ENCODE assay signal across 10 cellular contexts in the genomic region with DNA sequence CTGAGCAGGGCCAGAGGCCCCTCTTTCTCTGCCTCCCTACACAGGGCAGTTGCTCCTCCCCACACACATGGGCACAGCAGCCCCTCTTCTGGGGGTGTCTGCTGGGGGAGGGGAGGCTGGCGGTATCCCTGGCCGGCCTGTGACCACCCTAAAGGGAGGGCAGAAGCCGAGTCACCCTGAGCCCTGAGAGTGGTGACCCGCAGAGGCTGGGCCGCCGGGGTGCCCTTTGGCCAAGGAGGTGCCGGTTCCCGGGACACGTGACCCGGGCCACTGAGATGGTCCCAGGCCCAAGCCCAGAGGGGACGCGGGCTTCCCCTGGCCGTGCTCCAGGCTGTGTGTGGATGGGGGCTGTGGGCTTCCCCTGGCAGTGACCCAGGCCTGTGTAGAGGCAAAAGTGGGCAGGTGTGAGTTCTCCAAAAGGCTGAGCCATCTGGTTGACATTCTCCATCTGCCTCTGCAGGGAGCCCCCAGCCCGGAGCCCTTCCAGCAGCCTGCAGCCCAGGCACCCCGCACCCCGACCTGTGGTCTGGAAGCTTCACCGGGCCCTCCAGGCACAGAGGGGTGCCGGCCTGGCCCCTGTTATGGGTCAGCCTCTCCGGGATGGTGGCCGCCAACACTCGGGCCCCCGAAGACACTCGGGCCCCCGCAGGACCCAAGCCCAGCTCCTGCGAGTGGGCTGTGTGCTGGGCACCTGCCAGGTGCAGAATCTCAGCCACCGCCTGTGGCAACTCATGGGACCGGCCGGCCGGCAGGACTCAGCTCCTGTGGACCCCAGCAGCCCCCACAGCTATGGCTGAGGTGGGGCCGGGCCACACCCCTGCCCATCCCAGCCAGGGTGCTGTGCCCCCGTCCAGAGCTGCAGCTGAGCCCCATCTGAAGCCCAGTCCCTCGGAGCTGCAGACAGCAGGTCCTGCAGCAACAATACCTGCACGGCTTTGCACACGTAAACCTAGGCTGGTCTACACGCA. TPM values are rescaled to one million over a fixed set of nuclear protein-coding genes. Genes with fewer than 3 reads are reported as not detected.
DNase-seq lines count a peak whose midpoint lies in the region; ATAC-seq, FAIRE-seq and TF ChIP-seq lines count a peak whose summit lies in the region.
"Had no signal": no experiment of that assay in that cellular context is flagged by ENCODE, and none has a peak within 500 bp of the region (broad histone marks: within the 10 kb centered on the region; RNA-seq: fewer than 3 reads in every experiment).

No MANE protein-coding gene starts in this region.

- H3K36me3 ChIP-seq in A673 (ENCODE audit: insufficient read depth, low read length, poor library complexity, severe bottlenecking) (no peaks in the 10 kb centered on the region), HUES48 (ENCODE audit: control insufficient read depth, insufficient read depth, low read length) (no peaks in the 10 kb centered on the region), K562 (ENCODE audit: control insufficient read depth, insufficient read depth, low read length) (no peaks in the 10 kb centered on the region), lung (ENCODE audit: control insufficient read depth in 2 of 2, insufficient read depth in 2 of 2, low read length in 2 of 2) (no peaks in the 10 kb centered on the region)

- H3K4me1 ChIP-seq in A673 (ENCODE audit: insufficient read depth, low read length, poor library complexity, severe bottlenecking) (peaks cover 7% of the 10 kb centered on the region), HUES48 (ENCODE audit: control insufficient read depth, insufficient read depth, low read length) (no peaks in the 10 kb centered on the region), K562 (replicated peaks in 1 of 2; ENCODE audit: control insufficient read depth in 2 of 2, insufficient read depth in 2 of 2, low read length in 2 of 2) (peaks cover 4 to 65% of the 10 kb centered on the region in 2 experiments; a peak in 3 of 5 replicates), lung (ENCODE audit: control insufficient read depth in 2 of 2, insufficient read depth in 2 of 2, low read length in 2 of 2) (peaks cover 0 to 5% of the 10 kb centered on the region in 2 donors)

- H3K4me2 ChIP-seq in K562 (ENCODE audit: insufficient read depth, low read length): peak overlapping the region; percentile 74

- TF ChIP-seq EP300 in K562 (IDR thresholded peaks at IDR 0.05; ENCODE audit: low read length): no peak

- no peak; the same call in 2 of the 3 replicates for ATAC-seq in K562
- ATAC-seq in lung (ENCODE audit: insufficient read depth, low FRiP score): no peak
- no peak for ATAC-seq in HG03025 (IDR thresholded peaks at IDR 0.05; ENCODE audit: low FRiP score, unreplicated experiment)

- CTCF ChIA-PET in A673 (lab: Charles Lee): no interaction called here
- CTCF ChIA-PET in K562 (lab: Yijun Ruan, JAX; ENCODE audit: low intra/inter-chr PET ratio): no interaction called here

- H3K27ac ChIP-seq in A673 (ENCODE audit: low read depth, low read length, poor library complexity, severe bottlenecking): peak overlapping the region; percentile 77
- no peak overlapping the region for H3K27ac ChIP-seq in HUES48 (ENCODE audit: low read depth, low read length)
- no peak overlapping the region for H3K27ac ChIP-seq in K562 (ENCODE audit: extremely low read depth, low read depth, low read length)
- no peak overlapping the region for H3K27ac ChIP-seq in lung (ENCODE audit: low read depth in 1 of 2, low read length in 1 of 2)

- no peak for TF ChIP-seq POLR2A in K562 (conservative IDR thresholded peaks at IDR 0.05)

- H3K9me3 ChIP-seq in A673 (ENCODE audit: low read depth, low read length, poor library complexity, severe bottlenecking) (no peaks in the 10 kb centered on the region), HUES48 (ENCODE audit: control insufficient read depth, insufficient read depth, low read length) (no peaks in the 10 kb centered on the region), K562 (replicated peaks; ENCODE audit: control insufficient read depth, insufficient read depth, low read depth, low read length) (no peaks in the 10 kb centered on the region), lung (ENCODE audit: control insufficient read depth in 2 of 2, insufficient read depth in 1 of 2, low read length in 1 of 2) (no peaks in the 10 kb centered on the region)

- no peaks in the 10 kb centered on the region for H3K79me2 ChIP-seq in K562 (ENCODE audit: control insufficient read depth, insufficient read depth, low read length)

- 85% methylated on average over 10 of the region's 35 CpGs for WGBS in K562 (ENCODE audit: insufficient coverage, low coverage, missing lambda C conversion rate)
- WGBS in lung, 2 donors: 70 to 73% methylated on average over 34 to 35 of the region's 35 CpGs

- in situ Hi-C loops in K562 (cut with MboI): no loop called here

- H3K4me3 ChIP-seq in A673 (ENCODE audit: low read depth, low read length, poor library complexity, severe bottlenecking) (peak overlapping the region; percentile 82), HUES48 (ENCODE audit: low read depth, low read length) (peak overlapping the region; percentile 77), K562 (peak overlapping the region; percentile 55), lung (peak overlapping the region; percentile 29)

- POLR2A ChIA-PET in A673 (lab: Charles Lee; ENCODE audit: low non-redundant PET): no interaction called here
- POLR2A ChIA-PET in K562 (lab: Yijun Ruan, JAX): interaction anchor here (0.7 to 1.2 kb wide), 2 partner anchors 8 to 82 kb away, joined by 3 to 5 read pairs; no protein-coding TSS in a partner anchor

- no peaks in the 10 kb centered on the region for H4K20me1 ChIP-seq in K562 (replicated peaks; ENCODE audit: control insufficient read depth, insufficient read depth, low read length)

- DNase-seq in A673 (ENCODE audit: low spot score) (no peak), K562 (ENCODE audit: extremely low read depth in 1 of 4, low spot score in 3 of 4) (no peak), lung (ENCODE audit: low spot score) (no peak), cerebellar cortex (ENCODE audit: low spot score) (no peak), NCI-H446 treated with DMSO at 0.1 percent for 48 hours (lab: John Stamatoyannopoulos, UW) (no peak)
- DNase-seq in stimulated activated CD4-positive, alpha-beta T cell treated with anti-CD3 and anti-CD28 coated beads, Interleukin-12 subunit alpha, Interleukin-12 subunit beta, amount 100 ng/mL, for 4 hours: no peak

- TF ChIP-seq RAD21 in K562 (CRISPR knock-in tag; conservative IDR thresholded peaks at IDR 0.05 in 1 of 2, IDR thresholded peaks at IDR 0.05 in 1 of 2): no peak

- H2AFZ ChIP-seq in K562 (ENCODE audit: low read depth, low read length): no peak overlapping the region

- no peaks in the 10 kb centered on the region for H3K9me1 ChIP-seq in K562 (ENCODE audit: control insufficient read depth, insufficient read depth, low read length)

- intact Hi-C loops in A673 (cut with micrococcal nuclease; ENCODE audit: unreplicated experiment) (no loop called here), K562 (cut with micrococcal nuclease) (no loop called here)

- H3K27me3 ChIP-seq in A673 (replicated peaks; ENCODE audit: insufficient read depth, low read depth, low read length, poor library complexity) (peaks cover 10% of the 10 kb centered on the region), HUES48 (ENCODE audit: control insufficient read depth, insufficient read depth, low read length) (peaks cover 18% of the 10 kb centered on the region), K562 (ENCODE audit: control insufficient read depth in 2 of 2, insufficient read depth in 2 of 2, low read length in 2 of 2) (no peaks in the 10 kb centered on the region), lung (ENCODE audit: control insufficient read depth, insufficient read depth) (no peaks in the 10 kb centered on the region)

- TF ChIP-seq CTCF in A673 (conservative IDR thresholded peaks at IDR 0.05; ENCODE audit: low read depth, low read length) (no peak), K562 (IDR thresholded peaks at IDR 0.05 in 2 of 3, conservative IDR thresholded peaks at IDR 0.05 in 1 of 3; ENCODE audit: insufficient read depth in 2 of 3, low read depth in 1 of 3, low read length in 3 of 3) (no peak), lung (IDR thresholded peaks at IDR 0.05; ENCODE audit: control extremely low read depth, extremely low read depth) (no peak)

- FAIRE-seq in K562 (lab: Jason Lieb, UNC): no peak
- FAIRE-seq: islet of Langerhans had no signal

- H3K9ac ChIP-seq in HUES48 (ENCODE audit: low read depth, low read length): peak overlapping the region; percentile 73
- H3K9ac ChIP-seq in K562 (ENCODE audit: insufficient read depth in 1 of 2, low read depth in 2 of 2, low read length in 2 of 2): peak overlapping the region; percentile 70 to 80; a peak in 3 of 4 replicates

- no TSS peak for BruUV-seq in A673 (replicated peaks; lab: Mats Ljungman, UMichigan)
- BruUV-seq in K562 (replicated peaks; lab: Mats Ljungman, UMichigan): no TSS peak

RNA-seq across cellular contexts. Expression of a gene that starts 1.0 kb away (rescaled TPM):
- total RNA-seq in A673 (2021) (5.4 and 9.8 TPM in 2 replicates), K562 (2014; rRNA removed) (1.5 and 1.8 TPM in 2 replicates), K562 (2014; rRNA removed; fragmentation: Illumina TruSeq; extraction: Trizol) (0.33 and 0.41 TPM in 2 replicates), K562 (2015; rRNA removed; fragmentation: Illumina TruSeq; extraction: Trizol) (0.08 and 0.11 TPM in 2 replicates), K562 (2021) (3.4 and 5.1 TPM in 2 replicates), lung (1 to 10 TPM in 1 of 2 donors, under 1 TPM in 1; 0.74 to 5.7 TPM)
- total RNA-seq in K562 (2011; cell fraction: chromatin; rRNA removed; ENCODE audit: low replicate concordance): 2.7 and 6.7 TPM in 2 replicates
- total RNA-seq in K562 (2011; cell fraction: nucleolus; rRNA removed): 7.2 and 7.8 TPM in 2 replicates
- 3.7 and 4.7 TPM in 2 replicates for total RNA-seq in K562 (2011; cell fraction: nucleoplasm; rRNA removed)
- polyA plus RNA-seq in K562 (2011; rRNA removed) (0.38 and 1.1 TPM in 2 replicates), K562 (2014; fragmentation: Illumina TruSeq; extraction: Trizol) (1.7 and 2.9 TPM in 2 replicates), K562 (2014; fragmentation: Nextera tagmentation; extraction: Ambion mirVana) (under 1 TPM; 0.22 to 0.31 TPM), K562 (2014; rRNA removed) (1.3 and 2.2 TPM in 2 replicates), lung (1 to 10 TPM; 2.2 to 3.1 TPM)
- polyA plus RNA-seq in K562 (2011; cell fraction: cytosol; rRNA removed): 0.69 and 0.74 TPM in 2 replicates
- polyA plus RNA-seq in K562 (2011; cell fraction: nucleus; rRNA removed): 1.0 and 1.2 TPM in 2 replicates
- 1.1 and 19.5 TPM in 2 replicates for polyA plus RNA-seq in K562 (2012)
- polyA minus RNA-seq in K562 (2011; rRNA and poly(A)+ RNA removed): 0.39 and 0.60 TPM in 2 replicates
- 0.48 and 1.1 TPM in 2 replicates for polyA minus RNA-seq in K562 (2011; cell fraction: cytosol; rRNA and poly(A)+ RNA removed)
- polyA minus RNA-seq in K562 (2011; cell fraction: nucleus; rRNA and poly(A)+ RNA removed): 1.5 and 2.6 TPM in 2 replicates
- total RNA-seq: subcutaneous adipose tissue had no signal

RNA-seq across cellular contexts. Expression of a gene that starts 4.3 kb away (rescaled TPM):
- 0.32 and 0.46 TPM in 2 replicates for total RNA-seq in A673 (2021)
- 0.46 TPM in 1 of 2 replicates, not detected in the other for total RNA-seq in K562 (2011; cell fraction: chromatin; rRNA removed; ENCODE audit: low replicate concordance)
- total RNA-seq in K562 (2011; cell fraction: nucleolus; rRNA removed): 0.39 TPM in 1 of 2 replicates, not detected in the other
- total RNA-seq in K562 (2011; cell fraction: nucleoplasm; rRNA removed): 0.59 TPM in 1 of 2 replicates, not detected in the other
- not detected in 2 replicates for total RNA-seq in K562 (2014; rRNA removed)
- total RNA-seq in K562 (2014; rRNA removed; fragmentation: Illumina TruSeq; extraction: Trizol): not detected in 2 replicates
- not detected in 2 replicates for total RNA-seq in K562 (2015; rRNA removed; fragmentation: Illumina TruSeq; extraction: Trizol)
- total RNA-seq in K562 (2021): not detected in 2 replicates
- polyA plus RNA-seq in K562 (2011; rRNA removed): 0.08 TPM in 2 replicates
- polyA plus RNA-seq in K562 (2011; cell fraction: cytosol; rRNA removed): 0.10 TPM in 1 of 2 replicates, not detected in the other
- polyA plus RNA-seq in K562 (2011; cell fraction: nucleus; rRNA removed): 0.35 and 0.81 TPM in 2 replicates
- 0.04 and 0.80 TPM in 2 replicates for polyA plus RNA-seq in K562 (2012)
- polyA plus RNA-seq in K562 (2014; fragmentation: Illumina TruSeq; extraction: Trizol): not detected in 2 replicates
- polyA plus RNA-seq in K562 (2014; fragmentation: Nextera tagmentation; extraction: Ambion mirVana): not detected
- not detected in 2 replicates for polyA plus RNA-seq in K562 (2014; rRNA removed)
- polyA minus RNA-seq in K562 (2011; rRNA and poly(A)+ RNA removed): not detected in 2 replicates
- not detected in 2 replicates for polyA minus RNA-seq in K562 (2011; cell fraction: cytosol; rRNA and poly(A)+ RNA removed)
- not detected in 2 replicates for polyA minus RNA-seq in K562 (2011; cell fraction: nucleus; rRNA and poly(A)+ RNA removed)
- total RNA-seq in lung: not detected
- under 1 TPM in 1 of 2 donors, not detected in 1; 0.08 TPM for polyA plus RNA-seq in lung
- total RNA-seq: subcutaneous adipose tissue had no signal

RNA-seq across cellular contexts. Expression of a gene that starts 7.6 kb away (rescaled TPM):
- total RNA-seq in A673 (2021) (97.2 and 107 TPM in 2 replicates), K562 (2014; rRNA removed) (26.9 and 36.8 TPM in 2 replicates), K562 (2014; rRNA removed; fragmentation: Illumina TruSeq; extraction: Trizol) (2.9 and 5.3 TPM in 2 replicates), K562 (2015; rRNA removed; fragmentation: Illumina TruSeq; extraction: Trizol) (14.9 and 16.1 TPM in 2 replicates), K562 (2021) (47.3 and 50.4 TPM in 2 replicates), lung (10 to 100 TPM; 30.1 to 76.9 TPM)
- total RNA-seq in K562 (2011; cell fraction: chromatin; rRNA removed; ENCODE audit: low replicate concordance): 101 and 307 TPM in 2 replicates
- total RNA-seq in K562 (2011; cell fraction: nucleolus; rRNA removed): 152 and 193 TPM in 2 replicates
- 127 and 140 TPM in 2 replicates for total RNA-seq in K562 (2011; cell fraction: nucleoplasm; rRNA removed)
- polyA plus RNA-seq in K562 (2011; rRNA removed) (11.4 and 16.7 TPM in 2 replicates), K562 (2014; fragmentation: Illumina TruSeq; extraction: Trizol) (6.7 and 15.5 TPM in 2 replicates), K562 (2014; fragmentation: Nextera tagmentation; extraction: Ambion mirVana) (under 1 TPM; 0.44 to 0.55 TPM), K562 (2014; rRNA removed) (22.3 and 24.3 TPM in 2 replicates), lung (10 to 100 TPM; 34.2 to 34.3 TPM)
- 15.1 and 27.2 TPM in 2 replicates for polyA plus RNA-seq in K562 (2011; cell fraction: cytosol; rRNA removed)
- 117 and 136 TPM in 2 replicates for polyA plus RNA-seq in K562 (2011; cell fraction: nucleus; rRNA removed)
- 21.3 and 38.3 TPM in 2 replicates for polyA plus RNA-seq in K562 (2012)
- polyA minus RNA-seq in K562 (2011; rRNA and poly(A)+ RNA removed): 9.9 and 19.7 TPM in 2 replicates
- 27.2 and 27.4 TPM in 2 replicates for polyA minus RNA-seq in K562 (2011; cell fraction: cytosol; rRNA and poly(A)+ RNA removed)
- 51.2 and 58.9 TPM in 2 replicates for polyA minus RNA-seq in K562 (2011; cell fraction: nucleus; rRNA and poly(A)+ RNA removed)

RNA-seq across cellular contexts. Expression of a gene that starts 25.1 kb away (rescaled TPM):
- total RNA-seq in A673 (2021): 79.2 and 79.3 TPM in 2 replicates
- total RNA-seq in K562 (2011; cell fraction: chromatin; rRNA removed; ENCODE audit: low replicate concordance): 23.7 and 131 TPM in 2 replicates
- 145 and 174 TPM in 2 replicates for total RNA-seq in K562 (2011; cell fraction: nucleolus; rRNA removed)
- total RNA-seq in K562 (2011; cell fraction: nucleoplasm; rRNA removed): 53.0 and 58.1 TPM in 2 replicates
- 18.1 and 26.0 TPM in 2 replicates for total RNA-seq in K562 (2014; rRNA removed)
- total RNA-seq in K562 (2014; rRNA removed; fragmentation: Illumina TruSeq; extraction: Trizol): 0.67 and 1.2 TPM in 2 replicates
- 7.5 and 7.6 TPM in 2 replicates for total RNA-seq in K562 (2015; rRNA removed; fragmentation: Illumina TruSeq; extraction: Trizol)
- 35.8 and 37.1 TPM in 2 replicates for total RNA-seq in K562 (2021)
- polyA plus RNA-seq in K562 (2011; rRNA removed): 8.8 and 19.2 TPM in 2 replicates
- polyA plus RNA-seq in K562 (2011; cell fraction: cytosol; rRNA removed): 17.7 and 43.8 TPM in 2 replicates
- polyA plus RNA-seq in K562 (2011; cell fraction: nucleus; rRNA removed): 202 and 324 TPM in 2 replicates
- 22.2 and 47.8 TPM in 2 replicates for polyA plus RNA-seq in K562 (2012)
- 3.2 and 13.6 TPM in 2 replicates for polyA plus RNA-seq in K562 (2014; fragmentation: Illumina TruSeq; extraction: Trizol)
- under 1 TPM; 0.08 to 0.39 TPM for polyA plus RNA-seq in K562 (2014; fragmentation: Nextera tagmentation; extraction: Ambion mirVana)
- 31.7 and 32.7 TPM in 2 replicates for polyA plus RNA-seq in K562 (2014; rRNA removed)
- polyA minus RNA-seq in K562 (2011; rRNA and poly(A)+ RNA removed): 3.2 and 3.9 TPM in 2 replicates
- polyA minus RNA-seq in K562 (2011; cell fraction: cytosol; rRNA and poly(A)+ RNA removed): 17.6 and 18.8 TPM in 2 replicates
- polyA minus RNA-seq in K562 (2011; cell fraction: nucleus; rRNA and poly(A)+ RNA removed): 38.4 and 48.2 TPM in 2 replicates
- total RNA-seq in lung: 10 to 100 TPM; 29.8 to 84.6 TPM
- polyA plus RNA-seq in lung: 10 to 100 TPM; 47.8 to 53.0 TPM

RNA-seq across cellular contexts. Expression of a gene that starts 25.6 kb away (rescaled TPM):
- total RNA-seq in A673 (2021) (135 TPM in 2 replicates), K562 (2014; rRNA removed) (72.3 and 79.2 TPM in 2 replicates), K562 (2014; rRNA removed; fragmentation: Illumina TruSeq; extraction: Trizol) (20.2 and 24.3 TPM in 2 replicates), K562 (2015; rRNA removed; fragmentation: Illumina TruSeq; extraction: Trizol) (40.5 and 42.9 TPM in 2 replicates), K562 (2021) (83.2 and 88.6 TPM in 2 replicates), lung (10 to 100 TPM; 30.2 to 56.3 TPM)
- total RNA-seq in K562 (2011; cell fraction: chromatin; rRNA removed; ENCODE audit: low replicate concordance): 73.5 and 259 TPM in 2 replicates
- 203 and 218 TPM in 2 replicates for total RNA-seq in K562 (2011; cell fraction: nucleolus; rRNA removed)
- 91.6 and 121 TPM in 2 replicates for total RNA-seq in K562 (2011; cell fraction: nucleoplasm; rRNA removed)
- polyA plus RNA-seq in K562 (2011; rRNA removed) (31.2 and 43.9 TPM in 2 replicates), K562 (2014; fragmentation: Illumina TruSeq; extraction: Trizol) (32.4 and 44.0 TPM in 2 replicates), K562 (2014; fragmentation: Nextera tagmentation; extraction: Ambion mirVana) (10 to 100 TPM in 1 of 2 experiments, 1 to 10 TPM in 1; 3.6 to 10.0 TPM), K562 (2014; rRNA removed) (63.3 and 67.1 TPM in 2 replicates), lung (10 to 100 TPM; 27.8 to 64.4 TPM)
- 48.1 and 62.5 TPM in 2 replicates for polyA plus RNA-seq in K562 (2011; cell fraction: cytosol; rRNA removed)
- 140 and 169 TPM in 2 replicates for polyA plus RNA-seq in K562 (2011; cell fraction: nucleus; rRNA removed)
- polyA plus RNA-seq in K562 (2012): 46.4 and 80.8 TPM in 2 replicates
- 20.3 and 21.0 TPM in 2 replicates for polyA minus RNA-seq in K562 (2011; rRNA and poly(A)+ RNA removed)
- polyA minus RNA-seq in K562 (2011; cell fraction: cytosol; rRNA and poly(A)+ RNA removed): 44.2 and 53.0 TPM in 2 replicates
- 37.6 and 55.5 TPM in 2 replicates for polyA minus RNA-seq in K562 (2011; cell fraction: nucleus; rRNA and poly(A)+ RNA removed)

Comparison
In these comparisons a context has a peak if more than half of its experiments do, and no peak if none do; other contexts are left out.
1. H3K4me3 ChIP-seq: peak in every context shown above with its lines; median percentile 82 in A673; 77 in HUES48; 55 in K562; 29 in lung.